2 cellular contexts compared by ENCODE assay signal in the genomic region with DNA sequence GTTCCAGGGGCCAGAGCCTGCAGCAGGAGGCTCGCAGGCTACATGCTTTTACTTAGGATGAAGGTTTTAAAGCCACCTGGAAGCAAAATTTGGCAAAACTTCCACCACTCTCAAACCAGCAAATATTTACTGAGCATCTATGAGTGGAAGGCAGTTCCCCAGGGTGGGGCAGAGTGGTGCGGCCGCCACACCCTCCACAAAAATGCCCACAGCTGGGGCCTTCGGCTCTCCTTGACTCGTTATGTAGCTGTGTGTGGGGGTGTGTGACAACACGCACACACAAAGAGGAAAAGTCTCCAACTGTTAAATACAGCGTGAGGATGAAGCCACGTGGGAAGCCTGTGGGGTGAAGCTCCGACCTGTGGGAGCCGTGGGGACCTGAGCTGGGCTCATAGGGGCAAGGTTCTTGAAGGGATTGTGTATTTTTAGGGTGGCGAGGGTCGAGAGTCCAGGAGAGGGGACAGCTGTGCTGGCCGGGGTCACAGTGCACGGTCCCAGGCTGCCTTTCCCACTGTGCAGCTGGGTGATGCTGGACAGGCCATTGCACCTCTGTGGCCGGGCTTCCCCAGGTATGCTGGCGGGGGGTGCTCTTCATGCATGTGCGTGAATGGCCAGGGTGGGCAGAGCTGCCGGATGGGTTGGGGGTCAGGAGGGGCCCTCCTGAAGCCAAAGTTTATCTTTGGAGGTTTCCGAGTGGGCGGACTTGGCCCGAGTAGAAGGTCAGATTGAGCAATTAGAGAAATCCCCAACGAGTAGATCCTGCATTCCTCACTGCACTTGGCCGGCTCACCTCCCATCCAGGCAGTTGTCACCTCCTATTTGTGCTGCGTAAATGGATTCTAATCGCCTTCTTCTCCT.
TF ChIP-seq lines count a peak whose summit lies in the region.

No MANE protein-coding gene starts in this region.

TF ChIP-seq in A549, 52 proteins besides CTCF, POLR2A, EP300 and RAD21:
- 0 out of 2 replicates have a peak, but pooled peaks have one; percentile 29 for TF ChIP-seq MYC (IDR thresholded peaks at IDR 0.05; ENCODE audit: borderline replicate concordance, low read length)
- TF ChIP-seq HMGXB4 (CRISPR knock-in tag; IDR thresholded peaks at IDR 0.05; ENCODE audit: borderline replicate concordance), result no peak
- no peak for TF ChIP-seq CBX2 (IDR thresholded peaks at IDR 0.05; ENCODE audit: borderline replicate concordance, low read depth)
- TF ChIP-seq HOXB13 (CRISPR knock-in tag; IDR thresholded peaks at IDR 0.05; ENCODE audit: low read depth), result no peak
- TF ChIP-seq CBX8 (IDR thresholded peaks at IDR 0.05), result no peak
- no peak for TF ChIP-seq RNF2 (IDR thresholded peaks at IDR 0.05; ENCODE audit: borderline replicate concordance, low read depth)
- no peak for TF ChIP-seq HEYL (CRISPR knock-in tag; IDR thresholded peaks at IDR 0.05)
- TF ChIP-seq MAX (IDR thresholded peaks at IDR 0.05), result peak; percentile 23; the same call in 1 of the 2 replicates
- no peak for TF ChIP-seq TP53 (CRISPR knock-in tag; IDR thresholded peaks at IDR 0.05)
- TF ChIP-seq CEBPB (IDR thresholded peaks at IDR 0.05), result peak in 1 of 2 experiments; percentile 36; a peak in 1 of 4 replicates
- no peak for TF ChIP-seq ZSCAN20 (CRISPR knock-in tag; IDR thresholded peaks at IDR 0.05)
- no peak for TF ChIP-seq FOSL2 (IDR thresholded peaks at IDR 0.05)
- no peak for TF ChIP-seq FOSL2 (CRISPR knock-in tag; IDR thresholded peaks at IDR 0.05)
- TF ChIP-seq TFCP2L1 (CRISPR knock-in tag; IDR thresholded peaks at IDR 0.05), result no peak
- TF ChIP-seq GATA3 (IDR thresholded peaks at IDR 0.05; ENCODE audit: borderline replicate concordance), result no peak
- TF ChIP-seq PHF8 (IDR thresholded peaks at IDR 0.05; ENCODE audit: borderline replicate concordance, low read depth), result no peak

TF ChIP-seq in IMR-90, 13 proteins besides CTCF, POLR2A, EP300 and RAD21:
- TF ChIP-seq CEBPB (IDR thresholded peaks at IDR 0.05; ENCODE audit: low read depth, low read length), result peak; percentile 74
- no peak for TF ChIP-seq FOS (IDR thresholded peaks at IDR 0.05; ENCODE audit: low read depth, low read length)
